ENCODE assay signal across 2 cellular contexts in genomic region chr19:57651654-57651996, GRCh38.
TF ChIP-seq lines count a peak whose summit lies in the region.

No MANE protein-coding gene starts in this region.

TF ChIP-seq in HEK293, 187 proteins besides CTCF, POLR2A, EP300 and RAD21:
- TF ChIP-seq ZNF549 (tag by site-specific recombination; IDR thresholded peaks at IDR 0.05) (no peak), ZNF398 (tag by site-specific recombination; IDR thresholded peaks at IDR 0.05) (0 out of 2 replicates have a peak, but pooled peaks have one; percentile 50), ZBTB20 (tag by site-specific recombination; IDR thresholded peaks at IDR 0.05) (0 out of 2 replicates have a peak, but pooled peaks have one; percentile 44), MYNN (tag by site-specific recombination; IDR thresholded peaks at IDR 0.05; ENCODE audit: borderline replicate concordance) (no peak), WT1 (tag by site-specific recombination; IDR thresholded peaks at IDR 0.05) (0 out of 2 replicates have a peak, but pooled peaks have one; percentile 15), ZBTB11 (tag by site-specific recombination; conservative IDR thresholded peaks at IDR 0.05; ENCODE audit: low read depth) (0 out of 2 replicates have a peak, but pooled peaks have one; percentile 19), SP7 (tag by site-specific recombination; IDR thresholded peaks at IDR 0.05) (0 out of 2 replicates have a peak, but pooled peaks have one; percentile 17), PRDM1 (tag by site-specific recombination; IDR thresholded peaks at IDR 0.05) (0 out of 2 replicates have a peak, but pooled peaks have one; percentile 12), ZNF426 (tag by site-specific recombination; IDR thresholded peaks at IDR 0.05) (no peak)

TF ChIP-seq in K562, 482 proteins besides CTCF, POLR2A, EP300 and RAD21:
- TF ChIP-seq CUX1 (CRISPR knock-in tag; IDR thresholded peaks at IDR 0.05) = no peak
- no peak for TF ChIP-seq XRCC5 (IDR thresholded peaks at IDR 0.05; ENCODE audit: low read depth, low read length)
